38 cellular contexts compared by ENCODE assay signal in the genomic region with DNA sequence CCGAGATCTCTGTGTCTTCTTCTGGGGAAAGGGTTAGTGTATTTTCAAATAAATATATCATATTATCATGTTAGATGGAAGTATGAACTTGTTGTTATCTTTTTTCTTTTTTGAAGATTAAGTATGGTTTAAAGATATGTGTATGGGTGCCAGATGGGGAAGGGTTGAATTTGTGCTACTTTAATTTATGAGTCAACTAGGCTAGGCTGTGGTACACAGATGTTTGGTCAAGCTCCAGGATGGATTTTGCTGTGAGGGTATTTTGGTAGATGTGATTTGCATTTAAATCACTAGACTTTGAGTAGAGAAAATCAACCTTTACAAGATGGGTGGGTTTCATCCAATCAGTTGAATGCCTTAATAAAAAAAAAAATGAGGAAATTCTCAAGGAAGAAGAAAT.
"Had no signal": no experiment of that assay in that cellular context is flagged by ENCODE, and none has a peak within 500 bp of the region (broad histone marks: within the 10 kb centered on the region; RNA-seq: fewer than 3 reads in every experiment).

No MANE protein-coding gene starts in this region.

- H3K27ac ChIP-seq: ascending aorta, body of pancreas, Peyer's patch, WERI-Rb-1 had no signal

- H3K27me3 ChIP-seq: ascending aorta, body of pancreas, Peyer's patch had no signal

- H3K4me1 Mint-ChIP-seq: activated naive CD8-positive, alpha-beta T cell treated with anti-CD3 and anti-CD28 coated beads for 36 hours; activated T-helper 17 cell treated with anti-CD3 and anti-CD28 coated beads, Interleukin-2, amount 50 U/mL, for 72 hours had no signal

- H3K4me3 Mint-ChIP-seq: activated CD8-positive, alpha-beta T cell treated with anti-CD3 and anti-CD28 coated beads for 36 hours; activated naive CD8-positive, alpha-beta T cell treated with anti-CD3 and anti-CD28 coated beads for 36 hours; activated T-cell treated with anti-CD3 and anti-CD28 coated beads, Interleukin-2, amount 50 U/mL, for 72 hours; activated T-helper 17 cell treated with anti-CD3 and anti-CD28 coated beads, Interleukin-2, amount 50 U/mL, for 72 hours had no signal

- H3K36me3 Mint-ChIP-seq: activated naive CD8-positive, alpha-beta T cell treated with anti-CD3 and anti-CD28 coated beads for 36 hours had no signal

- DNase-seq: activated CD4-positive, alpha-beta T cell treated with anti-CD3 and anti-CD28 coated beads for 1 hour; activated CD4-positive, alpha-beta T cell treated with anti-CD3 and anti-CD28 coated beads for 48 hours; activated CD4-positive, alpha-beta T cell treated with anti-CD3 and anti-CD28 coated beads, Interleukin-2, amount 50 U/mL, for 4 hours; activated CD4-positive, CD25-positive, alpha-beta regulatory T cell; activated CD8-positive, alpha-beta T cell treated with anti-CD3 and anti-CD28 coated beads for 36 hours; activated effector memory CD4-positive, alpha-beta T cell treated with anti-CD3 and anti-CD28 coated beads, Interleukin-2, amount 50 U/mL, for 16 hours; activated naive CD4-positive, alpha-beta T cell; activated naive CD4-positive, alpha-beta T cell treated with anti-CD3 and anti-CD28 coated beads, Interleukin-2, amount 50 U/mL, for 16 hours; activated naive CD8-positive, alpha-beta T cell treated with anti-CD3 and anti-CD28 coated beads for 36 hours; activated T-cell treated with anti-CD3 and anti-CD28 coated beads, Interleukin-2, amount 50 U/mL, for 1 hour; activated T-cell treated with anti-CD3 and anti-CD28 coated beads, Interleukin-2, amount 50 U/mL, for 72 hours; amygdala; body of pancreas; caudate nucleus; NCI-H1092 treated with DMSO at 0.1 percent for 48 hours; NCI-H1417; NCI-H146; NCI-H187; NCI-H2029 treated with DMSO at 0.1 percent for 48 hours; NCI-H2107; NCI-H2171; NCI-H510A; NCI-H526; NCI-H748 treated with DMSO at 0.1 percent for 48 hours; NK-92 treated with Interleukin-12 subunit alpha and Interleukin-12 subunit beta, amount 100 ng/mL, for 24 hours; PC-3; Peyer's patch; RPMI8226; SIG-M5; SW 1271; T-helper 1 cell; T-helper 2 cell; T1000; WERI-Rb-1 had no signal

- H3K27ac Mint-ChIP-seq: activated CD8-positive, alpha-beta T cell treated with anti-CD3 and anti-CD28 coated beads for 36 hours; activated naive CD8-positive, alpha-beta T cell treated with anti-CD3 and anti-CD28 coated beads for 36 hours; activated T-cell treated with anti-CD3 and anti-CD28 coated beads, Interleukin-2, amount 50 U/mL, for 72 hours; activated T-helper 17 cell treated with anti-CD3 and anti-CD28 coated beads, Interleukin-2, amount 50 U/mL, for 72 hours had no signal

- H3K9me3 ChIP-seq: ascending aorta, body of pancreas, Peyer's patch had no signal

- H3K36me3 ChIP-seq: ascending aorta, Peyer's patch, WERI-Rb-1 had no signal

- H3K4me3 ChIP-seq: ascending aorta, body of pancreas, K562, Peyer's patch had no signal

- ATAC-seq: activated CD8-positive, alpha-beta T cell treated with anti-CD3 and anti-CD28 coated beads for 36 hours; activated T-cell treated with anti-CD3 and anti-CD28 coated beads, Interleukin-2, amount 50 U/mL, for 72 hours; activated T-helper 17 cell treated with anti-CD3 and anti-CD28 coated beads, Interleukin-2, amount 50 U/mL, for 72 hours; body of pancreas; K562; PC-3 had no signal

- H3K27me3 Mint-ChIP-seq: activated CD8-positive, alpha-beta T cell treated with anti-CD3 and anti-CD28 coated beads for 36 hours; activated naive CD8-positive, alpha-beta T cell treated with anti-CD3 and anti-CD28 coated beads for 36 hours; activated T-helper 17 cell treated with anti-CD3 and anti-CD28 coated beads, Interleukin-2, amount 50 U/mL, for 72 hours had no signal

- FAIRE-seq: bronchial epithelial cell, K562 had no signal

- H3K4me1 ChIP-seq: ascending aorta, body of pancreas, Peyer's patch had no signal
